ENCODE assay signal across 2 cellular contexts in genomic region chr12:30726647-30727046, GRCh38.
TF ChIP-seq lines count a peak whose summit lies in the region.

No MANE protein-coding gene starts in this region.

TF ChIP-seq in SK-N-SH treated with all-trans-retinoic acid at 6 μM for 48 hours, 23 proteins besides CTCF, POLR2A, EP300 and RAD21 (continued from another document):
- no peak for TF ChIP-seq CREB5 (CRISPR knock-in tag; IDR thresholded peaks at IDR 0.05; ENCODE audit: low read depth)
- no peak for TF ChIP-seq ARNTL (CRISPR knock-in tag; IDR thresholded peaks at IDR 0.05; ENCODE audit: borderline replicate concordance, low read depth)
- TF ChIP-seq CSRNP3 (CRISPR knock-in tag; IDR thresholded peaks at IDR 0.05): no peak
- TF ChIP-seq ISL1 (CRISPR knock-in tag; IDR thresholded peaks at IDR 0.05): no peak
- TF ChIP-seq ZNF70 (CRISPR knock-in tag; IDR thresholded peaks at IDR 0.05): no peak
- no peak for TF ChIP-seq BACH2 (CRISPR knock-in tag; IDR thresholded peaks at IDR 0.05; ENCODE audit: borderline replicate concordance)
- no peak for TF ChIP-seq ZNF565 (CRISPR knock-in tag; conservative IDR thresholded peaks at IDR 0.05; ENCODE audit: low read depth)
- no peak for TF ChIP-seq TCF4 (CRISPR knock-in tag; IDR thresholded peaks at IDR 0.05; ENCODE audit: borderline replicate concordance)
- no peak for TF ChIP-seq TSHZ2 (CRISPR knock-in tag; IDR thresholded peaks at IDR 0.05)
- TF ChIP-seq ZNF8 (CRISPR knock-in tag; IDR thresholded peaks at IDR 0.05): no peak
- TF ChIP-seq GLIS3 (CRISPR knock-in tag; IDR thresholded peaks at IDR 0.05): no peak
- no peak for TF ChIP-seq ZFP30 (CRISPR knock-in tag; IDR thresholded peaks at IDR 0.05)
- no peak for TF ChIP-seq PPARA (CRISPR knock-in tag; IDR thresholded peaks at IDR 0.05; ENCODE audit: borderline replicate concordance)
- no peak for TF ChIP-seq PATZ1 (CRISPR knock-in tag; IDR thresholded peaks at IDR 0.05; ENCODE audit: borderline replicate concordance)

TF ChIP-seq in SK-N-SH, 30 proteins besides CTCF, POLR2A, EP300 and RAD21 (continued from another document):
- no peak for TF ChIP-seq SMC3 (IDR thresholded peaks at IDR 0.05; ENCODE audit: low read depth, low read length)
